In genomic region chr17:79938696-79939435, GRCh38 we compare ENCODE assay signal across 1 cellular context.
TF ChIP-seq lines count a peak whose summit lies in the region.

No MANE protein-coding gene starts in this region.

TF ChIP-seq in GM23338, 12 proteins besides CTCF, POLR2A, EP300 and RAD21 (continued from another document):
- TF ChIP-seq ZNF462 (CRISPR knock-in tag; IDR thresholded peaks at IDR 0.05) (no peak), ETS1 (IDR thresholded peaks at IDR 0.05) (no peak), ZNF114 (CRISPR knock-in tag; IDR thresholded peaks at IDR 0.05) (no peak), EZH2phosphoT487 (IDR thresholded peaks at IDR 0.05; ENCODE audit: unreplicated experiment) (no peak), STAT1 (IDR thresholded peaks at IDR 0.05; ENCODE audit: unreplicated experiment) (no peak), CREB1 (CRISPR knock-in tag; IDR thresholded peaks at IDR 0.05; ENCODE audit: low read depth) (no peak)
TF ChIP-seq in GM23338: peak in this region for 0.
